ENCODE assay signal across 19 cellular contexts in the genomic region with DNA sequence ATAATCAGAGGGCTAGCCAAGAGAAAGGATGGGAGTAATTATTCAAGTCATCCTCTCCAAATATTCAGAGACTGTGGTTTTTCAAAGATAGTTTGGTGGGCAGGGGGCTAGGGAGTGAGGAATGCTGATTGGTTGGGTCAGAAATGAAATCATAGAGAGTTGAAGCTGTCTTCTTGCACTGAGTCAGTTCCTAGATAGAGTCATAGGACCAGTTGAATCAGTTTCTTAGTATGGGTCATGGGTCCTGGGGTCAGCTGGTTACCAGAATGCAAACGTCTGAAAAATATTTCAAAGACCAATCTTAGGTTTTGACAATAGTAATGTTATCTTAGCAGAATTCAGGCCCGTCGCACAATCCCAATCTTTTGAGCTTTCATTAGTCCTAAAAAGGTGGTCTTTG.
"Had no signal": no experiment of that assay in that cellular context is flagged by ENCODE, and none has a peak within 500 bp of the region (broad histone marks: within the 10 kb centered on the region; RNA-seq: fewer than 3 reads in every experiment).

No MANE protein-coding gene starts in this region.

- ATAC-seq: Panc1, PC-3 had no signal

- H3K9me3 ChIP-seq: SK-N-SH had no signal

- H3K4me2 ChIP-seq: SK-N-SH had no signal

- H3K9ac ChIP-seq: SK-N-SH had no signal

- DNase-seq: KBM-7, NCI-H1092, NCI-H1436, NCI-H187, NCI-H2029, NCI-H2081 treated with DMSO at 0.1 percent for 48 hours, NCI-H2171, NCI-H226, NCI-H446, NCI-H510A, NCI-H524 treated with DMSO at 0.1 percent for 48 hours, NCI-H69, NCI-H774, PC-3, SHP77, SK-N-SH had no signal

- H3K27ac ChIP-seq: HL-60, RWPE1 had no signal
